In genomic region chr6:30814137-30815084, GRCh38 we compare ENCODE assay signal across 9 cellular contexts.
DNase-seq lines count a peak whose midpoint lies in the region; ATAC-seq and TF ChIP-seq lines count a peak whose summit lies in the region.
"Had no signal": no experiment of that assay in that cellular context is flagged by ENCODE, and none has a peak within 500 bp of the region (broad histone marks: within the 10 kb centered on the region; RNA-seq: fewer than 3 reads in every experiment).

No MANE protein-coding gene starts in this region.

- H3K4me1 Mint-ChIP-seq in MCF 10A (ENCODE audit: insufficient read depth, unreplicated experiment) = peaks cover 39% of the 10 kb centered on the region

- ATAC-seq in foreskin keratinocyte = peak; percentile 33
- ATAC-seq in stimulated activated naive CD8-positive, alpha-beta T cell treated with anti-CD3 and anti-CD28 coated beads, Interleukin-15, Interleukin-2, amounts not matched to agents 100 U/mL and 50 U/mL, for 24 hours = peak; percentile 30

- CTCF ChIA-PET in MCF 10A (lab: Yijun Ruan, JAX) = interaction anchor here (0.7 to 1.6 kb wide), 6 partner anchors 13 to 185 kb away, joined by 3 to 4 read pairs (median 4); no protein-coding TSS in a partner anchor

- H3K27me3 Mint-ChIP-seq in MCF 10A (ENCODE audit: insufficient read depth, unreplicated experiment) = no peaks in the 10 kb centered on the region
- H3K27me3 Mint-ChIP-seq: activated B cell treated with CpG ODN at 0.5 μM for 24 hours had no signal

- TF ChIP-seq CTCF in MCF 10A (IDR thresholded peaks at IDR 0.05; ENCODE audit: unreplicated experiment) (no peak), breast epithelium (IDR thresholded peaks at IDR 0.05) (no peak), foreskin keratinocyte (conservative IDR thresholded peaks at IDR 0.05) (no peak)

- no peak overlapping the region for H3K4me3 ChIP-seq in breast epithelium

- no TSS peak for BruUV-seq in MCF 10A (replicated peaks; lab: Mats Ljungman, UMichigan)

- H3K9me3 Mint-ChIP-seq in MCF 10A (ENCODE audit: unreplicated experiment) = no peaks in the 10 kb centered on the region
- H3K9me3 Mint-ChIP-seq: activated B cell treated with CpG ODN at 0.5 μM for 24 hours had no signal

- H3K4me3 Mint-ChIP-seq in MCF 10A (ENCODE audit: unreplicated experiment) = no peak overlapping the region
- H3K4me3 Mint-ChIP-seq: activated B cell treated with CpG ODN at 0.5 μM for 24 hours had no signal

- intact Hi-C loops in MCF 10A (cut with micrococcal nuclease) (loop anchor here (1.0 kb wide), 1 partner anchor 45 kb away; no protein-coding TSS in a partner anchor), breast epithelium (cut with DNase I; ENCODE audit: low total_unique reads) (loop anchor here (10.0 kb wide), 1 partner anchor 50 kb away; no protein-coding TSS in a partner anchor)

- H3K27me3 ChIP-seq in breast epithelium (no peaks in the 10 kb centered on the region), foreskin keratinocyte (no peaks in the 10 kb centered on the region)

- peak overlapping the region; percentile 92 for H3K27ac Mint-ChIP-seq in MCF 10A (ENCODE audit: low read depth, unreplicated experiment)
- H3K27ac Mint-ChIP-seq: activated B cell treated with CpG ODN at 0.5 μM for 24 hours had no signal

- H3K36me3 ChIP-seq in breast epithelium = no peaks in the 10 kb centered on the region

- TF ChIP-seq POLR2A in breast epithelium (IDR thresholded peaks at IDR 0.05) = no peak

- H3K4me1 ChIP-seq in breast epithelium (peaks cover 0 to 5% of the 10 kb centered on the region in 2 donors), foreskin keratinocyte (peaks cover 45% of the 10 kb centered on the region)

- no peaks in the 10 kb centered on the region for H3K36me3 Mint-ChIP-seq in MCF 10A (ENCODE audit: insufficient read depth, unreplicated experiment)

- H3K27ac ChIP-seq in breast epithelium (no peak overlapping the region), foreskin keratinocyte (peak overlapping the region; percentile 76)

- DNase-seq in MCF 10A (ENCODE audit: unreplicated experiment) (peak; percentile 88), breast epithelium (ENCODE audit: low spot score in 2 of 2) (no peak), activated T-cell treated with anti-CD3 and anti-CD28 coated beads for 24 hours (ENCODE audit: low read depth) (peak; percentile 58), foreskin keratinocyte (peak; percentile 49 to 74), NCI-H446 treated with DMSO at 0.1 percent for 48 hours (lab: John Stamatoyannopoulos, UW) (no peak), NCI-H1694 treated with DMSO at 0.1 percent for 48 hours (lab: John Stamatoyannopoulos, UW) (no peak), superior temporal gyrus (ENCODE audit: extremely low spot score) (no peak)
- peak; percentile 71 for DNase-seq in stimulated activated naive CD8-positive, alpha-beta T cell treated with anti-CD3 and anti-CD28 coated beads, Interleukin-15, Interleukin-2, amounts not matched to agents 100 U/mL and 50 U/mL, for 24 hours
- DNase-seq: activated B cell treated with CpG ODN at 0.5 μM for 24 hours had no signal

- H3K9me3 ChIP-seq in breast epithelium = no peaks in the 10 kb centered on the region

- POLR2A ChIA-PET in MCF 10A (lab: Yijun Ruan, JAX) = interaction anchor here (0.6 to 5.8 kb wide), 14 partner anchors 11 to 200 kb away, joined by 3 to 44 read pairs (median 5); partner anchors contain the start of gene IER3

Comparison
In these comparisons a context has a peak if more than half of its experiments do, and no peak if none do; other contexts are left out.
1. DNase-seq: peak in MCF 10A (single experiment), activated T-cell treated with anti-CD3 and anti-CD28 coated beads for 24 hours (single experiment), foreskin keratinocyte (2 of 2) and stimulated activated naive CD8-positive, alpha-beta T cell treated with anti-CD3 and anti-CD28 coated beads, Interleukin-15, Interleukin-2, amounts not matched to agents 100 U/mL and 50 U/mL, for 24 hours (single experiment); none in breast epithelium (0 of 2), NCI-H446 treated with DMSO at 0.1 percent for 48 hours (single experiment), NCI-H1694 treated with DMSO at 0.1 percent for 48 hours (single experiment) and superior temporal gyrus (single experiment).